1 cellular context compared by ENCODE assay signal in genomic region chr5:32174011-32174866, GRCh38.
TF ChIP-seq lines count a peak whose summit lies in the region.

TSS of gene GOLPH3 (minus strand) at chr5:32174319. CDS start at chr5:32174034, 285 bp downstream.

TF ChIP-seq in HepG2, 621 proteins besides CTCF, POLR2A, EP300 and RAD21 (continued from another document):
- TF ChIP-seq SP1 (IDR thresholded peaks at IDR 0.05) (no peak), SP1 (CRISPR knock-in tag; IDR thresholded peaks at IDR 0.05) (no peak), NFYC (CRISPR knock-in tag; IDR thresholded peaks at IDR 0.05) (no peak), ZBTB20 (CRISPR knock-in tag; IDR thresholded peaks at IDR 0.05; ENCODE audit: borderline replicate concordance, low read depth) (no peak), CENPT (CRISPR knock-in tag; IDR thresholded peaks at IDR 0.05; ENCODE audit: low read depth) (no peak), FOXP1 (IDR thresholded peaks at IDR 0.05) (no peak), FOXP1 (CRISPR knock-in tag; IDR thresholded peaks at IDR 0.05) (no peak), NAIF1 (CRISPR knock-in tag; IDR thresholded peaks at IDR 0.05; ENCODE audit: borderline replicate concordance) (peak; percentile 83; the same call in 1 of the 2 replicates), NR3C1 (CRISPR knock-in tag; IDR thresholded peaks at IDR 0.05) (no peak), DMAP1 (CRISPR knock-in tag; IDR thresholded peaks at IDR 0.05) (peak; percentile 94; the same call in 1 of the 2 replicates), ZNF296 (CRISPR knock-in tag; conservative IDR thresholded peaks at IDR 0.05) (peak; percentile 75; the same call in 1 of the 2 replicates), ZNF549 (CRISPR knock-in tag; IDR thresholded peaks at IDR 0.05) (no peak), RFX5 (IDR thresholded peaks at IDR 0.05; ENCODE audit: low read depth, low read length) (0 out of 2 replicates have a peak, but pooled peaks have one; percentile 17), KDM5B (CRISPR knock-in tag; IDR thresholded peaks at IDR 0.05; ENCODE audit: borderline replicate concordance) (peak; percentile 95; the same call in 1 of the 2 replicates), SMARCC2 (IDR thresholded peaks at IDR 0.05) (no peak), ZNF564 (CRISPR knock-in tag; IDR thresholded peaks at IDR 0.05) (peak; percentile 58; the same call in 1 of the 2 replicates), ZNF639 (CRISPR knock-in tag; conservative IDR thresholded peaks at IDR 0.05) (peak; percentile 60; the same call in 1 of the 2 replicates), ZNF484 (CRISPR knock-in tag; IDR thresholded peaks at IDR 0.05; ENCODE audit: borderline replicate concordance, low read depth) (no peak), ZIK1 (CRISPR knock-in tag; IDR thresholded peaks at IDR 0.05; ENCODE audit: borderline replicate concordance, low read depth) (peak; percentile 53; the same call in 1 of the 2 replicates), ZSCAN22 (CRISPR knock-in tag; IDR thresholded peaks at IDR 0.05) (no peak), RARG (CRISPR knock-in tag; IDR thresholded peaks at IDR 0.05; ENCODE audit: low read depth) (peak; percentile 85; the same call in 1 of the 2 replicates), ZMYM2 (CRISPR knock-in tag; IDR thresholded peaks at IDR 0.05) (peak; percentile 72), FOXC1 (CRISPR knock-in tag; IDR thresholded peaks at IDR 0.05; ENCODE audit: borderline replicate concordance) (no peak), HOXA3 (CRISPR knock-in tag; IDR thresholded peaks at IDR 0.05) (peak; percentile 98), CHD4 (IDR thresholded peaks at IDR 0.05; ENCODE audit: borderline replicate concordance, low read length) (no peak), ZNF614 (CRISPR knock-in tag; IDR thresholded peaks at IDR 0.05; ENCODE audit: borderline replicate concordance) (no peak), ZKSCAN5 (CRISPR knock-in tag; IDR thresholded peaks at IDR 0.05) (no peak), ZNF850 (CRISPR knock-in tag; conservative IDR thresholded peaks at IDR 0.05) (no peak), PAF1 (CRISPR knock-in tag; IDR thresholded peaks at IDR 0.05) (no peak), ZNF766 (CRISPR knock-in tag; IDR thresholded peaks at IDR 0.05; ENCODE audit: borderline replicate concordance) (0 out of 2 replicates have a peak, but pooled peaks have one; percentile 79), ZNF460 (CRISPR knock-in tag; IDR thresholded peaks at IDR 0.05; ENCODE audit: borderline replicate concordance) (no peak), PRDM4 (CRISPR knock-in tag; IDR thresholded peaks at IDR 0.05; ENCODE audit: borderline replicate concordance) (peak; percentile 69; the same call in 1 of the 2 replicates), SNAI1 (CRISPR knock-in tag; IDR thresholded peaks at IDR 0.05; ENCODE audit: borderline replicate concordance) (peak; percentile 82; the same call in 1 of the 2 replicates), AKAP8 (CRISPR knock-in tag; IDR thresholded peaks at IDR 0.05) (peak; percentile 48), ZNF253 (CRISPR knock-in tag; IDR thresholded peaks at IDR 0.05; ENCODE audit: borderline replicate concordance) (no peak), RERE (CRISPR knock-in tag; IDR thresholded peaks at IDR 0.05; ENCODE audit: low read depth) (no peak; the same call in 1 of the 2 replicates)
- TF ChIP-seq, protein P1, sequence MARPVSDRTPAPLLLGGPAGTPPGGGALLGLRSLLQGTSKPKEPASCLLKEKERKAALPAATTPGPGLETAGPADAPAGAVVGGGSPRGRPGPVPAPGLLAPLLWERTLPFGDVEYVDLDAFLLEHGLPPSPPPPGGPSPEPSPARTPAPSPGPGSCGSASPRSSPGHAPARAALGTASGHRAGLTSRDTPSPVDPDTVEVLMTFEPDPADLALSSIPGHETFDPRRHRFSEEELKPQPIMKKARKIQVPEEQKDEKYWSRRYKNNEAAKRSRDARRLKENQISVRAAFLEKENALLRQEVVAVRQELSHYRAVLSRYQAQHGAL (CRISPR knock-in tag; IDR thresholded peaks at IDR 0.05; ENCODE audit: not compliant biosample characterization) = no peak
- TF ChIP-seq, protein P2, sequence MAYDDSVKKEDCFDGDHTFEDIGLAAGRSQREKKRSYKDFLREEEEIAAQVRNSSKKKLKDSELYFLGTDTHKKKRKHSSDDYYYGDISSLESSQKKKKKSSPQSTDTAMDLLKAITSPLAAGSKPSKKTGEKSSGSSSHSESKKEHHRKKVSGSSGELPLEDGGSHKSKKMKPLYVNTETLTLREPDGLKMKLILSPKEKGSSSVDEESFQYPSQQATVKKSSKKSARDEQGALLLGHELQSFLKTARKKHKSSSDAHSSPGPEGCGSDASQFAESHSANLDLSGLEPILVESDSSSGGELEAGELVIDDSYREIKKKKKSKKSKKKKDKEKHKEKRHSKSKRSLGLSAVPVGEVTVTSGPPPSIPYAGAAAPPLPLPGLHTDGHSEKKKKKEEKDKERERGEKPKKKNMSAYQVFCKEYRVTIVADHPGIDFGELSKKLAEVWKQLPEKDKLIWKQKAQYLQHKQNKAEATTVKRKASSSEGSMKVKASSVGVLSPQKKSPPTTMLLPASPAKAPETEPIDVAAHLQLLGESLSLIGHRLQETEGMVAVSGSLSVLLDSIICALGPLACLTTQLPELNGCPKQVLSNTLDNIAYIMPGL (CRISPR knock-in tag; IDR thresholded peaks at IDR 0.05; ENCODE audit: borderline replicate concordance in 1 of 2, low read depth in 1 of 2) = peak; percentile 81 to 89
- TF ChIP-seq, protein P3, sequence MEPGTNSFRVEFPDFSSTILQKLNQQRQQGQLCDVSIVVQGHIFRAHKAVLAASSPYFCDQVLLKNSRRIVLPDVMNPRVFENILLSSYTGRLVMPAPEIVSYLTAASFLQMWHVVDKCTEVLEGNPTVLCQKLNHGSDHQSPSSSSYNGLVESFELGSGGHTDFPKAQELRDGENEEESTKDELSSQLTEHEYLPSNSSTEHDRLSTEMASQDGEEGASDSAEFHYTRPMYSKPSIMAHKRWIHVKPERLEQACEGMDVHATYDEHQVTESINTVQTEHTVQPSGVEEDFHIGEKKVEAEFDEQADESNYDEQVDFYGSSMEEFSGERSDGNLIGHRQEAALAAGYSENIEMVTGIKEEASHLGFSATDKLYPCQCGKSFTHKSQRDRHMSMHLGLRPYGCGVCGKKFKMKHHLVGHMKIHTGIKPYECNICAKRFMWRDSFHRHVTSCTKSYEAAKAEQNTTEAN (CRISPR knock-in tag; conservative IDR thresholded peaks at IDR 0.05) = 0 out of 2 replicates have a peak, but pooled peaks have one; percentile 21
- TF ChIP-seq, protein P4, sequence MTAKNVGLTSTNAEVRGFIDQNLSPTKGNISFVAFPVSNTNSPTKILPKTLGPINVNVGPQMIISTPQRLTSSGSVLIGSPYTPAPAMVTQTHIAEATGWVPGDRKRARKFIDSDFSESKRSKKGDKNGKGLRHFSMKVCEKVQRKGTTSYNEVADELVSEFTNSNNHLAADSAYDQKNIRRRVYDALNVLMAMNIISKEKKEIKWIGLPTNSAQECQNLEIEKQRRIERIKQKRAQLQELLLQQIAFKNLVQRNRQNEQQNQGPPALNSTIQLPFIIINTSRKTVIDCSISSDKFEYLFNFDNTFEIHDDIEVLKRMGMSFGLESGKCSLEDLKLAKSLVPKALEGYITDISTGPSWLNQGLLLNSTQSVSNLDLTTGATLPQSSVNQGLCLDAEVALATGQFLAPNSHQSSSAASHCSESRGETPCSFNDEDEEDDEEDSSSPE (CRISPR knock-in tag; IDR thresholded peaks at IDR 0.05) = peak; percentile 80
- TF ChIP-seq, protein P5, sequence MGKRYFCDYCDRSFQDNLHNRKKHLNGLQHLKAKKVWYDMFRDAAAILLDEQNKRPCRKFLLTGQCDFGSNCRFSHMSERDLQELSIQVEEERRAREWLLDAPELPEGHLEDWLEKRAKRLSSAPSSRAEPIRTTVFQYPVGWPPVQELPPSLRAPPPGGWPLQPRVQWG (CRISPR knock-in tag; IDR thresholded peaks at IDR 0.05; ENCODE audit: borderline replicate concordance, low read depth) = no peak
